In the genomic region with DNA sequence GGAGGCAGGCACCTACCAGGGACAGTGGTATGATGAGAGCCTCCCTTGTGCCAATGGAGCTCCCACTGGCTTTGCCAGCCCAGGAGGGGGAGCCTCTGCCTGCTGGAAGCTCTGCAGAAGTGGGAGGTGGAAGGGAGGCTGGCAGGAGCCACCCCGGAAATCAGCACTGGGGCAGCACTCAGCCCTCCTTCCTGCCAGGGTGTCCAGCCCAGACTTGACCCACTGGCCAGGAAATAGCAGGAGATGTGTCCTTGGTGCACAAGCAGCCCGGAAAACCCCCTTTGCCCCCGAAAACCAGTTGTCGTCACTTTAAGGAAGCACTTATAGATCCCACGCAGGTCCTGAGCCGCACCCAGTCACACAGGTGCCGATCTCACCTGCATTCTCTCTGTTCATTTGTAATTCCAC, we compare ENCODE assay signal across 11 cellular contexts. TPM values are rescaled to one million over a fixed set of nuclear protein-coding genes. Genes with fewer than 3 reads are reported as not detected.
DNase-seq lines count a peak whose midpoint lies in the region; ATAC-seq and TF ChIP-seq lines count a peak whose summit lies in the region.
"Had no signal": no experiment of that assay in that cellular context is flagged by ENCODE, and none has a peak within 500 bp of the region (broad histone marks: within the 10 kb centered on the region; RNA-seq: fewer than 3 reads in every experiment).

No MANE protein-coding gene starts in this region.

- TF ChIP-seq CTCF in fibroblast of pulmonary artery (IDR thresholded peaks at IDR 0.05; ENCODE audit: low read length, missing control alignments): peak; percentile 26
- TF ChIP-seq CTCF in testis (IDR thresholded peaks at IDR 0.05): no peak

- intact Hi-C loops in testis (cut with DNase I; ENCODE audit: low total_unique reads): loop anchor here (10.0 kb wide), 1 partner anchor 200 kb away; no protein-coding TSS in a partner anchor

- H3K27me3 ChIP-seq in testis: no peaks in the 10 kb centered on the region

- no peak for TF ChIP-seq POLR2A in testis (IDR thresholded peaks at IDR 0.05)

- H3K4me1 ChIP-seq in testis: no peaks in the 10 kb centered on the region

- no peaks in the 10 kb centered on the region for H3K9me3 ChIP-seq in testis

- DNase-seq in NCI-H748 (lab: John Stamatoyannopoulos, UW; ENCODE audit: unreplicated experiment): peak; percentile 52
- DNase-seq in NCI-H748 treated with DMSO at 0.1 percent for 48 hours (lab: John Stamatoyannopoulos, UW): no peak
- peak; percentile 7 for DNase-seq in NCI-H526 treated with DMSO at 0.1 percent for 48 hours (lab: John Stamatoyannopoulos, UW)
- peak; percentile 10 for DNase-seq in fibroblast of pulmonary artery (ENCODE audit: low read depth)
- DNase-seq in testis: peak; percentile 52
- no peak for DNase-seq in activated CD8-positive, alpha-beta memory T cell treated with anti-CD3 and anti-CD28 coated beads for 24 hours
- DNase-seq: activated gamma-delta T cell treated with Interleukin-2 at 50 U/mL for 16 hours; CD4-positive, alpha-beta T cell; NCI-H446 treated with DMSO at 0.1 percent for 48 hours had no signal

- no peak overlapping the region for H3K27ac ChIP-seq in testis

- H3K36me3 ChIP-seq in testis (ENCODE audit: low read depth, missing control alignments): no peaks in the 10 kb centered on the region

- H3K4me3 ChIP-seq in fibroblast of pulmonary artery (replicated peaks; ENCODE audit: low read depth, low read length) (no peak overlapping the region), testis (no peak overlapping the region)

- WGBS in testis, 2 donors: 77 to 79% methylated on average over 7 of the region's 7 CpGs

- ATAC-seq in GM21529 (IDR thresholded peaks at IDR 0.05; ENCODE audit: unreplicated experiment): no peak
- ATAC-seq in HG02870 (IDR thresholded peaks at IDR 0.05; ENCODE audit: unreplicated experiment): no peak

RNA-seq across cellular contexts. Expression of gene CACNG4, which starts 49.3 kb away (rescaled TPM):
- total RNA-seq in testis: under 1 TPM; 0.16 to 0.81 TPM
- 0.46 TPM for polyA plus RNA-seq in testis (ENCODE audit: insufficient read depth, low read depth, low replicate concordance)
- total RNA-seq: CD4-positive, alpha-beta T cell had no signal

Comparison
In these comparisons a context has a peak if more than half of its experiments do, and no peak if none do; other contexts are left out.
1. DNase-seq: peak in NCI-H748 (single experiment), NCI-H526 treated with DMSO at 0.1 percent for 48 hours (single experiment), fibroblast of pulmonary artery (single experiment) and testis (single experiment); none in NCI-H748 treated with DMSO at 0.1 percent for 48 hours (single experiment) and activated CD8-positive, alpha-beta memory T cell treated with anti-CD3 and anti-CD28 coated beads for 24 hours (single experiment).